Comparison of ENCODE assay signal across 27 cellular contexts in the genomic region with DNA sequence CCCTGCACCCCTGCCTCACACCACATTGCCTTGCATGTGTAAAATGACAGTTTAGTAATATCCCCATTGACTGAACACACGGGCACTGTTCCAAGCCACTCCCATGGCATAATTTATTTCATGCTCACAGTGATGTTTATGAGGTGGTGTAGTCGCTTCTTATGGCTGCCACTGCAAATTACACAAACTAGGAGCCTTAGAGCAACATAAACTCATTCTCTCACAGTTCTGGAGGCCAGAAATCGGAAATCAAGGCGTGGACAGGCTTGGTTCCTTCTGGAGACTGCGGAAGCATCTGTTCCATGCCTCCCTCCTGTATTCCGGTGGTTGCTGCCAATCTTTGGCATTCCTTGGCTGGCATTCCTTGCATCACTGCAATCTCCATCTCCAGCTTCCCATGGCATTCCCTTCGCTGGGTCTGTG.
DNase-seq lines count a peak whose midpoint lies in the region; ATAC-seq, FAIRE-seq and TF ChIP-seq lines count a peak whose summit lies in the region.
"Had no signal": no experiment of that assay in that cellular context is flagged by ENCODE, and none has a peak within 500 bp of the region (broad histone marks: within the 10 kb centered on the region; RNA-seq: fewer than 3 reads in every experiment).

No MANE protein-coding gene starts in this region.

- H3K27ac ChIP-seq in RWPE1 (peak overlapping the region; percentile 39; the same call in 1 of the 2 replicates), rectal smooth muscle tissue (ENCODE audit: low read depth, low read length) (peak overlapping the region; percentile 51)
- H3K27ac ChIP-seq: body of pancreas, SJSA1, thyroid gland had no signal

- no peak for TF ChIP-seq CTCF in RWPE1 (conservative IDR thresholded peaks at IDR 0.05; ENCODE audit: low read depth)

- no peaks in the 10 kb centered on the region for H3K27me3 ChIP-seq in rectal smooth muscle tissue (ENCODE audit: control insufficient read depth, insufficient read depth, low read length)
- H3K27me3 ChIP-seq: body of pancreas, SJSA1, thyroid gland had no signal

- H3K4me1 ChIP-seq in rectal smooth muscle tissue (ENCODE audit: control insufficient read depth, insufficient read depth, low read length) = peaks cover 8% of the 10 kb centered on the region
- H3K4me1 ChIP-seq: body of pancreas, HAP-1, SJSA1, thyroid gland had no signal

- no peak for DNase-seq in GM12892 (ENCODE audit: insufficient read length)
- DNase-seq in RWPE1 (ENCODE audit: low spot score) = no peak
- peak; percentile 55 for DNase-seq in glomerular endothelial cell (ENCODE audit: extremely low read depth, low read depth, low spot score)
- DNase-seq in GM12891 (ENCODE audit: insufficient read length, low spot score) = no peak
- no peak for DNase-seq in pons (ENCODE audit: low spot score)
- no peak for DNase-seq in NCI-H1417 treated with DMSO at 0.1 percent for 48 hours (lab: John Stamatoyannopoulos, UW)
- DNase-seq: activated CD4-positive, alpha-beta T cell treated with anti-CD3 and anti-CD28 coated beads, Interleukin-2, amount 50 U/mL, for 48 hours; activated effector memory CD4-positive, alpha-beta T cell treated with anti-CD3 and anti-CD28 coated beads, Interleukin-2, amount 50 U/mL, for 16 hours; activated naive CD8-positive, alpha-beta T cell treated with anti-CD3 and anti-CD28 coated beads, Interleukin-2, amount 50 U/mL, for 24 hours; body of pancreas; CD4-positive, alpha-beta memory T cell; DMS 273 treated with DMSO at 0.1 percent for 48 hours; GDM1; KG1; NCI-H1930; posterior cingulate gyrus; stimulated activated CD4-positive, alpha-beta T cell treated with anti-CD3 and anti-CD28 coated beads, Interleukin-2, amount 100 ng/mL, for 48 hours; stimulated activated naive CD8-positive, alpha-beta T cell treated with anti-CD3 and anti-CD28 coated beads, Interleukin-15, Interleukin-2, amounts not matched to agents 100 U/mL and 50 U/mL, for 24 hours; T-helper 17 cell; thyroid gland had no signal

- TF ChIP-seq POLR2A in GM12892 (IDR thresholded peaks at IDR 0.05; ENCODE audit: low read depth, low read length) (no peak), GM12891 (IDR thresholded peaks at IDR 0.05; ENCODE audit: low read depth, low read length) (no peak)

- no peak for ATAC-seq in HG02884 (IDR thresholded peaks at IDR 0.05; ENCODE audit: unreplicated experiment)
- ATAC-seq: activated naive CD8-positive, alpha-beta T cell treated with anti-CD3 and anti-CD28 coated beads, Interleukin-2, amount 50 U/mL, for 24 hours; body of pancreas; Panc1; stimulated activated naive CD8-positive, alpha-beta T cell treated with anti-CD3 and anti-CD28 coated beads, Interleukin-15, Interleukin-2, amounts not matched to agents 100 U/mL and 50 U/mL, for 24 hours; T-helper 17 cell; WTC11 had no signal

- no peak overlapping the region for H3K4me3 ChIP-seq in rectal smooth muscle tissue (ENCODE audit: low read length)
- H3K4me3 ChIP-seq: body of pancreas, HAP-1, SJSA1, smooth muscle cell, thyroid gland had no signal

- CTCF ChIA-PET in RWPE1 (lab: Yijun Ruan, JAX) = no interaction called here

- no peaks in the 10 kb centered on the region for H3K36me3 ChIP-seq in rectal smooth muscle tissue (ENCODE audit: control insufficient read depth, insufficient read depth, low read length)
- H3K36me3 ChIP-seq: HAP-1, SJSA1, thyroid gland had no signal

- H3K9ac ChIP-seq in rectal smooth muscle tissue (ENCODE audit: low read length) = no peak overlapping the region

- FAIRE-seq in GM12892 (lab: Jason Lieb, UNC) (peak; percentile 14), GM12891 (lab: Jason Lieb, UNC) (no peak)

- POLR2A ChIA-PET in RWPE1 (lab: Yijun Ruan, JAX; ENCODE audit: low non-redundant PET) = no interaction called here

TF ChIP-seq in GM12891, 5 proteins besides CTCF, POLR2A, EP300 and RAD21:
- TF ChIP-seq TAF1 (IDR thresholded peaks at IDR 0.05; ENCODE audit: low read depth, low read length) = no peak
- TF ChIP-seq POU2F2 (IDR thresholded peaks at IDR 0.05; ENCODE audit: low read depth, low read length) = no peak
- no peak for TF ChIP-seq SPI1 (IDR thresholded peaks at IDR 0.05; ENCODE audit: low read depth, low read length)
- no peak for TF ChIP-seq POLR2AphosphoS5 (IDR thresholded peaks at IDR 0.05; ENCODE audit: low read depth, low read length)
- no peak for TF ChIP-seq PAX5 (IDR thresholded peaks at IDR 0.05; ENCODE audit: insufficient read depth, low read length, severe bottlenecking)
